Comparison of ENCODE assay signal across 8 cellular contexts in genomic region chr15:78072080-78072892, GRCh38. TPM values are rescaled to one million over a fixed set of nuclear protein-coding genes. Genes with fewer than 3 reads are reported as not detected.
DNase-seq lines count a peak whose midpoint lies in the region; ATAC-seq and TF ChIP-seq lines count a peak whose summit lies in the region.

No MANE protein-coding gene starts in this region.

- DNase-seq in Right ventricle myocardium inferior (ENCODE audit: missing footprints) (no peak), cardiac septum (ENCODE audit: low spot score) (no peak), mesenteric fat pad (ENCODE audit: low spot score) (peak; percentile 24), vagina (ENCODE audit: extremely low spot score in 2 of 2) (no peak), iPS-NIHi7 (ENCODE audit: extremely low spot score) (no peak), NCI-H1105 treated with DMSO at 0.1 percent for 48 hours (lab: John Stamatoyannopoulos, UW) (no peak)
- no peak for DNase-seq in central memory CD8-positive, alpha-beta T cell (ENCODE audit: low spot score in 2 of 2)

- TF ChIP-seq POLR2A in vagina (IDR thresholded peaks at IDR 0.05): no peak

- peaks cover 16% of the 10 kb centered on the region for H3K36me3 Mint-ChIP-seq in central memory CD8-positive, alpha-beta T cell (ENCODE audit: insufficient read depth)

- peak overlapping the region; percentile 65 for H3K27ac Mint-ChIP-seq in central memory CD8-positive, alpha-beta T cell (ENCODE audit: low read depth)

- ATAC-seq in Right ventricle myocardium inferior (peak; percentile 40), HG02852 (IDR thresholded peaks at IDR 0.05; ENCODE audit: unreplicated experiment) (no peak)
- no peak for ATAC-seq in central memory CD8-positive, alpha-beta T cell (replicated peaks; ENCODE audit: extremely low read depth, poor library complexity, severe bottlenecking)

- H3K36me3 ChIP-seq in vagina: no peaks in the 10 kb centered on the region

- intact Hi-C loops in Right ventricle myocardium inferior (cut with DNase I) (loop anchor here (5.0 kb wide), 1 partner anchor 50 kb away; no protein-coding TSS in a partner anchor), cardiac septum (cut with DNase I) (no loop called here), vagina (cut with DNase I) (loop anchor here (10.0 kb wide), 1 partner anchor 67 kb away; no protein-coding TSS in a partner anchor)

- H3K27ac ChIP-seq in vagina: peak overlapping the region; percentile 72

- H3K9me3 ChIP-seq in vagina: no peaks in the 10 kb centered on the region

- H3K4me3 Mint-ChIP-seq in central memory CD8-positive, alpha-beta T cell: peak overlapping the region; percentile 59

- peaks cover 93% of the 10 kb centered on the region for H3K4me1 ChIP-seq in vagina

- H3K4me3 ChIP-seq in vagina: peak overlapping the region in 1 of 2 donors; percentile 23

- H3K4me1 Mint-ChIP-seq in central memory CD8-positive, alpha-beta T cell: peaks cover 43% of the 10 kb centered on the region

- H3K9me3 Mint-ChIP-seq in central memory CD8-positive, alpha-beta T cell: no peaks in the 10 kb centered on the region

- H3K27me3 Mint-ChIP-seq in central memory CD8-positive, alpha-beta T cell: no peaks in the 10 kb centered on the region

- no peaks in the 10 kb centered on the region for H3K27me3 ChIP-seq in vagina

- TF ChIP-seq CTCF in vagina (IDR thresholded peaks at IDR 0.05): no peak

RNA-seq across cellular contexts. Expression of gene TBC1D2B, which starts 5.2 kb away (rescaled TPM):
- total RNA-seq in Right ventricle myocardium inferior (12.2 TPM), cardiac septum (11.3 TPM), mesenteric fat pad (82.0 TPM), vagina (63.6 TPM)

RNA-seq across cellular contexts. Expression of gene SH2D7, which starts 20.1 kb away (rescaled TPM):
- total RNA-seq in Right ventricle myocardium inferior: not detected
- not detected for total RNA-seq in cardiac septum
- not detected for total RNA-seq in mesenteric fat pad
- not detected for total RNA-seq in vagina

RNA-seq across cellular contexts. Expression of gene CIB2, which starts 59.0 kb away (rescaled TPM):
- 21.2 TPM for total RNA-seq in Right ventricle myocardium inferior
- total RNA-seq in cardiac septum: 16.7 TPM
- 5.5 TPM for total RNA-seq in mesenteric fat pad
- 13.0 TPM for total RNA-seq in vagina
